In genomic region chr2:46334389-46335345, GRCh38 we compare ENCODE assay signal across 8 cellular contexts. TPM values are rescaled to one million over a fixed set of nuclear protein-coding genes. Genes with fewer than 3 reads are reported as not detected.
DNase-seq lines count a peak whose midpoint lies in the region; ATAC-seq and TF ChIP-seq lines count a peak whose summit lies in the region.

No MANE protein-coding gene starts in this region.

- no peaks in the 10 kb centered on the region for H3K36me3 Mint-ChIP-seq in brain
- no peaks in the 10 kb centered on the region for H3K36me3 Mint-ChIP-seq in natural killer cell
- H3K36me3 Mint-ChIP-seq in activated CD4-positive, alpha-beta T cell treated with anti-CD3 and anti-CD28 coated beads, Interleukin-2, amount 10 ng/mL, durations not matched to agents 24 days and 14 days (ENCODE audit: low read depth): no peaks in the 10 kb centered on the region

- H3K27me3 ChIP-seq in kidney epithelial cell (ENCODE audit: control insufficient read depth, insufficient read depth, low read length): no peaks in the 10 kb centered on the region
- H3K27me3 ChIP-seq in effector memory CD4-positive, alpha-beta T cell (replicated peaks; ENCODE audit: control insufficient read depth, insufficient read depth, low read length, poor library complexity, severe bottlenecking): no peaks in the 10 kb centered on the region

- H3K36me3 ChIP-seq in HEK293 (ENCODE audit: control insufficient read depth in 2 of 2, insufficient read depth in 1 of 2, low read length in 2 of 2) (no peaks in the 10 kb centered on the region), kidney epithelial cell (ENCODE audit: control insufficient read depth, insufficient read depth, low read length) (no peaks in the 10 kb centered on the region)
- H3K36me3 ChIP-seq in effector memory CD4-positive, alpha-beta T cell (ENCODE audit: control insufficient read depth, insufficient read depth, low read length): no peaks in the 10 kb centered on the region

- no peak overlapping the region for H3K27ac ChIP-seq in HEK293 (ENCODE audit: extremely low read depth, low read depth, low read length)
- no peak overlapping the region for H3K27ac ChIP-seq in effector memory CD4-positive, alpha-beta T cell (ENCODE audit: insufficient read depth, low read length, poor library complexity, severe bottlenecking)

- H3K4me3 Mint-ChIP-seq in brain (peak overlapping the region in 4 of 5 experiments; percentile 30 to 81 (median 68)), natural killer cell (no peak overlapping the region)
- H3K4me3 Mint-ChIP-seq in activated CD4-positive, alpha-beta T cell treated with anti-CD3 and anti-CD28 coated beads, Interleukin-2, amount 10 ng/mL, durations not matched to agents 24 days and 14 days: no peak overlapping the region

- TF ChIP-seq CTCF in HEK293 (tag by site-specific recombination; IDR thresholded peaks at IDR 0.05) (no peak), brain (conservative IDR thresholded peaks at IDR 0.05) (no peak), kidney epithelial cell (IDR thresholded peaks at IDR 0.05; ENCODE audit: insufficient read depth, low read length, poor library complexity, severe bottlenecking) (no peak), natural killer cell (IDR thresholded peaks at IDR 0.05) (no peak)

- CTCF ChIA-PET in HEK293 (lab: Yijun Ruan, JAX): no interaction called here

- intact Hi-C loops in natural killer cell (cut with micrococcal nuclease): no loop called here
- intact Hi-C loops in activated CD4-positive, alpha-beta T cell treated with anti-CD3 and anti-CD28 coated beads, Interleukin-2, amount 10 ng/mL, durations not matched to agents 24 days and 14 days (cut with micrococcal nuclease): no loop called here

- H3K4me1 ChIP-seq in HEK293 (ENCODE audit: control insufficient read depth, insufficient read depth, low read length): peaks cover 9% of the 10 kb centered on the region
- H3K4me1 ChIP-seq in effector memory CD4-positive, alpha-beta T cell (ENCODE audit: control insufficient read depth, insufficient read depth, low read length, poor library complexity, severe bottlenecking): no peaks in the 10 kb centered on the region

- H3K4me1 Mint-ChIP-seq in brain (peaks cover 100% of the 10 kb centered on the region), natural killer cell (no peaks in the 10 kb centered on the region)
- H3K4me1 Mint-ChIP-seq in activated CD4-positive, alpha-beta T cell treated with anti-CD3 and anti-CD28 coated beads, Interleukin-2, amount 10 ng/mL, durations not matched to agents 24 days and 14 days: peaks cover 20% of the 10 kb centered on the region

- H3K27ac Mint-ChIP-seq in brain (peak overlapping the region in 4 of 5 experiments; percentile 28 to 89 (median 72)), natural killer cell (no peak overlapping the region)
- H3K27ac Mint-ChIP-seq in activated CD4-positive, alpha-beta T cell treated with anti-CD3 and anti-CD28 coated beads, Interleukin-2, amount 10 ng/mL, durations not matched to agents 24 days and 14 days: no peak overlapping the region

- no peaks in the 10 kb centered on the region for H3K9me3 Mint-ChIP-seq in brain
- H3K9me3 Mint-ChIP-seq in natural killer cell: no peaks in the 10 kb centered on the region
- no peaks in the 10 kb centered on the region for H3K9me3 Mint-ChIP-seq in activated CD4-positive, alpha-beta T cell treated with anti-CD3 and anti-CD28 coated beads, Interleukin-2, amount 10 ng/mL, durations not matched to agents 24 days and 14 days

- ATAC-seq in natural killer cell: no peak
- ATAC-seq in HG03045 (IDR thresholded peaks at IDR 0.05; ENCODE audit: unreplicated experiment): no peak

- POLR2A ChIA-PET in HEK293 (lab: Yijun Ruan, JAX): no interaction called here

- H3K4me3 ChIP-seq in HEK293 (ENCODE audit: low read depth, low read length): no peak overlapping the region
- no peak overlapping the region for H3K4me3 ChIP-seq in kidney epithelial cell (ENCODE audit: low read depth, low read length)
- no peak overlapping the region for H3K4me3 ChIP-seq in effector memory CD4-positive, alpha-beta T cell (ENCODE audit: insufficient read depth, low read depth, low read length, poor library complexity, severe bottlenecking)

- peaks cover 7% of the 10 kb centered on the region for H3K27me3 Mint-ChIP-seq in brain
- H3K27me3 Mint-ChIP-seq in natural killer cell (ENCODE audit: low read depth in 2 of 2): peaks cover 9 to 13% of the 10 kb centered on the region in 2 donors
- peaks cover 22% of the 10 kb centered on the region for H3K27me3 Mint-ChIP-seq in activated CD4-positive, alpha-beta T cell treated with anti-CD3 and anti-CD28 coated beads, Interleukin-2, amount 10 ng/mL, durations not matched to agents 24 days and 14 days

- H3K9me3 ChIP-seq in HEK293 (ENCODE audit: control insufficient read depth, insufficient read depth, low read depth, low read length): no peaks in the 10 kb centered on the region
- no peaks in the 10 kb centered on the region for H3K9me3 ChIP-seq in effector memory CD4-positive, alpha-beta T cell (ENCODE audit: control insufficient read depth, low read length)

- DNase-seq in kidney epithelial cell (ENCODE audit: low read depth): peak; percentile 67
- peak; percentile 97 for DNase-seq in stromal cell of bone marrow (ENCODE audit: low read depth)
- DNase-seq in natural killer cell: no peak
- no peak for DNase-seq in effector memory CD4-positive, alpha-beta T cell
- DNase-seq in activated CD4-positive, alpha-beta T cell treated with anti-CD3 and anti-CD28 coated beads, Interleukin-2, amount 10 ng/mL, durations not matched to agents 24 days and 14 days: no peak

TF ChIP-seq in HEK293, 187 proteins besides CTCF, POLR2A, EP300 and RAD21:
- TF ChIP-seq ZSCAN16 (tag by site-specific recombination; IDR thresholded peaks at IDR 0.05) (no peak), ZFP3 (tag by site-specific recombination; IDR thresholded peaks at IDR 0.05; ENCODE audit: low read depth) (no peak), ZNF660 (tag by site-specific recombination; IDR thresholded peaks at IDR 0.05) (no peak), PRDM1 (tag by site-specific recombination; IDR thresholded peaks at IDR 0.05) (peak; percentile 51), ZNF488 (tag by site-specific recombination; IDR thresholded peaks at IDR 0.05) (no peak), ZNF214 (tag by site-specific recombination; IDR thresholded peaks at IDR 0.05; ENCODE audit: borderline replicate concordance) (no peak), KLF16 (tag by site-specific recombination; IDR thresholded peaks at IDR 0.05) (no peak), ZNF555 (tag by site-specific recombination; conservative IDR thresholded peaks at IDR 0.05) (no peak)

RNA-seq across cellular contexts. Expression of gene EPAS1, which starts 37.5 kb away (rescaled TPM):
- 80.4 TPM for polyA plus RNA-seq in brain (ENCODE audit: insufficient read depth, low read depth, low replicate concordance)
- total RNA-seq in kidney epithelial cell (94.3 and 134 TPM in 2 replicates), natural killer cell (10 to 100 TPM in 1 of 3 donors, 1 to 10 TPM in 2; 2.1 to 61.4 (median 3.6) TPM)
- 16.2 and 19.4 TPM in 2 replicates for total RNA-seq in activated CD4-positive, alpha-beta T cell treated with anti-CD3 and anti-CD28 coated beads, Interleukin-2, amount 10 ng/mL, durations not matched to agents 24 days and 14 days

Comparison
In these comparisons a context has a peak if more than half of its experiments do, and no peak if none do; other contexts are left out.
1. H3K27ac Mint-ChIP-seq: peak in brain (4 of 5); none in natural killer cell (0 of 2) and activated CD4-positive, alpha-beta T cell treated with anti-CD3 and anti-CD28 coated beads, Interleukin-2, amount 10 ng/mL, durations not matched to agents 24 days and 14 days (single experiment).
2. H3K4me3 Mint-ChIP-seq: peak in brain (4 of 5); none in natural killer cell (single experiment) and activated CD4-positive, alpha-beta T cell treated with anti-CD3 and anti-CD28 coated beads, Interleukin-2, amount 10 ng/mL, durations not matched to agents 24 days and 14 days (single experiment).
3. DNase-seq: peak in kidney epithelial cell (single experiment) and stromal cell of bone marrow (single experiment); none in natural killer cell (single experiment), effector memory CD4-positive, alpha-beta T cell (0 of 3) and activated CD4-positive, alpha-beta T cell treated with anti-CD3 and anti-CD28 coated beads, Interleukin-2, amount 10 ng/mL, durations not matched to agents 24 days and 14 days (single experiment).